ENCODE assay signal across 8 cellular contexts in genomic region chr10:59175538-59176240, GRCh38. TPM values are rescaled to one million over a fixed set of nuclear protein-coding genes. Genes with fewer than 3 reads are reported as not detected.
DNase-seq lines count a peak whose midpoint lies in the region; ATAC-seq and TF ChIP-seq lines count a peak whose summit lies in the region.
"Had no signal": no experiment of that assay in that cellular context is flagged by ENCODE, and none has a peak within 500 bp of the region (broad histone marks: within the 10 kb centered on the region; RNA-seq: fewer than 3 reads in every experiment).

No MANE protein-coding gene starts in this region.

- H3K4me3 ChIP-seq in HUES64 (ENCODE audit: low read length) = peak overlapping the region; percentile 51
- H3K4me3 ChIP-seq in WERI-Rb-1 (ENCODE audit: low read depth, low read length) = peak overlapping the region; percentile 73
- peak overlapping the region; percentile 57 for H3K4me3 ChIP-seq in smooth muscle cell

- no peaks in the 10 kb centered on the region for H3K79me2 ChIP-seq in smooth muscle cell (ENCODE audit: low read depth)

- ATAC-seq in GM19455 (IDR thresholded peaks at IDR 0.05; ENCODE audit: unreplicated experiment) (no peak), GM18498 (IDR thresholded peaks at IDR 0.05; ENCODE audit: unreplicated experiment) (no peak)

- DNase-seq in WERI-Rb-1 = peak; percentile 54
- DNase-seq in inferior parietal cortex (ENCODE audit: extremely low spot score) = peak; percentile 68
- no peak for DNase-seq in smooth muscle cell (lab: John Stamatoyannopoulos, UW; ENCODE audit: unreplicated experiment)
- no peak for DNase-seq in COLO829 (ENCODE audit: low spot score)

- peak overlapping the region; percentile 94 for H3K4me2 ChIP-seq in smooth muscle cell

- H3K27me3 ChIP-seq in HUES64 (ENCODE audit: insufficient read depth, low read length) = peaks cover 69% of the 10 kb centered on the region
- no peaks in the 10 kb centered on the region for H3K27me3 ChIP-seq in WERI-Rb-1 (ENCODE audit: insufficient read depth, low read depth, severe bottlenecking)
- H3K27me3 ChIP-seq in smooth muscle cell (ENCODE audit: low read depth) = peaks cover 34% of the 10 kb centered on the region

- H3F3A ChIP-seq in smooth muscle cell (ENCODE audit: low read depth) = no peaks in the 10 kb centered on the region

- H3K36me3 ChIP-seq in HUES64 (ENCODE audit: insufficient read depth, low read length) (no peaks in the 10 kb centered on the region), WERI-Rb-1 (peaks cover 3% of the 10 kb centered on the region; the same call in 1 of the 2 replicates), smooth muscle cell (ENCODE audit: low read depth) (no peaks in the 10 kb centered on the region)

- H3K27ac ChIP-seq in HUES64 (ENCODE audit: low read depth, low read length) (no peak overlapping the region), WERI-Rb-1 (peak overlapping the region; percentile 95), smooth muscle cell (ENCODE audit: low read depth) (no peak overlapping the region)

- H3K4me1 ChIP-seq in HUES64 (ENCODE audit: insufficient read depth, low read length) (no peaks in the 10 kb centered on the region), smooth muscle cell (ENCODE audit: low read depth) (peaks cover 4% of the 10 kb centered on the region)

- H3K9ac ChIP-seq in HUES64 (ENCODE audit: low read depth, low read length) (no peak overlapping the region), smooth muscle cell (ENCODE audit: low read depth) (no peak overlapping the region)

- WGBS in HUES64 = 20% methylated on average over 26 of the region's 26 CpGs
- WGBS in smooth muscle cell (ENCODE audit: low lambda C conversion rate) = 19% methylated on average over 26 of the region's 26 CpGs

- H2AFZ ChIP-seq in smooth muscle cell (ENCODE audit: low read depth) = no peak overlapping the region

- no peak for TF ChIP-seq CTCF in WERI-Rb-1 (IDR thresholded peaks at IDR 0.05; ENCODE audit: low read depth, low read length)
- TF ChIP-seq CTCF in smooth muscle cell (IDR thresholded peaks at IDR 0.05; ENCODE audit: borderline replicate concordance, insufficient read depth, poor library complexity, severe bottlenecking) = no peak

- H4K20me1 ChIP-seq in smooth muscle cell (ENCODE audit: low read depth) = no peaks in the 10 kb centered on the region

- H3K9me3 ChIP-seq in HUES64 (ENCODE audit: insufficient read depth, low read depth, low read length) = no peaks in the 10 kb centered on the region
- no peaks in the 10 kb centered on the region for H3K9me3 ChIP-seq in WERI-Rb-1 (ENCODE audit: severe bottlenecking)
- H3K9me3 ChIP-seq in smooth muscle cell (replicated peaks; ENCODE audit: low read depth) = no peaks in the 10 kb centered on the region

RNA-seq across cellular contexts. Expression of gene PHYHIPL, which starts 0.8 kb away (rescaled TPM):
- polyA plus RNA-seq in HUES64 (2013, experiment 1 of 2) = 0.95 TPM
- 1.9 TPM for polyA plus RNA-seq in HUES64 (2013, experiment 2 of 2)
- 0.63 TPM in 1 of 2 replicates, not detected in the other for total RNA-seq in smooth muscle cell
- 0.31 TPM in 1 of 2 replicates, not detected in the other for polyA plus RNA-seq in smooth muscle cell
- total RNA-seq: pulmonary artery endothelial cell had no signal

Comparison
In these comparisons a context has a peak if more than half of its experiments do, and no peak if none do; other contexts are left out.
1. DNase-seq: peak in WERI-Rb-1 (single experiment) and inferior parietal cortex (single experiment); none in smooth muscle cell (single experiment) and COLO829 (single experiment).
2. Peak in every context shown above with its lines, with median percentiles within 50 percentile points of each other: H3K4me3 ChIP-seq.